ENCODE assay signal across 1 cellular context in genomic region chr20:47568019-47568418, GRCh38.
TF ChIP-seq lines count a peak whose summit lies in the region.

No MANE protein-coding gene starts in this region.

TF ChIP-seq in WTC11, 78 proteins besides CTCF, POLR2A, EP300 and RAD21 (continued from another document):
- TF ChIP-seq AFF4 (CRISPR knock-in tag; IDR thresholded peaks at IDR 0.05; ENCODE audit: borderline replicate concordance) = no peak
- no peak for TF ChIP-seq IRF2 (CRISPR knock-in tag; IDR thresholded peaks at IDR 0.05; ENCODE audit: borderline replicate concordance, low read depth)
